In genomic region chr17:15288859-15289258, GRCh38 we compare ENCODE assay signal across 2 cellular contexts.
TF ChIP-seq lines count a peak whose summit lies in the region.

No MANE protein-coding gene starts in this region.

TF ChIP-seq in A549, 52 proteins besides CTCF, POLR2A, EP300 and RAD21:
- TF ChIP-seq HEYL (CRISPR knock-in tag; IDR thresholded peaks at IDR 0.05) (no peak), FOSL2 (IDR thresholded peaks at IDR 0.05) (no peak), FOSL2 (CRISPR knock-in tag; IDR thresholded peaks at IDR 0.05) (no peak), REST (IDR thresholded peaks at IDR 0.05) (no peak), NR3C1 (IDR thresholded peaks at IDR 0.05) (no peak), EHMT2 (IDR thresholded peaks at IDR 0.05; ENCODE audit: low read depth) (no peak), PBX3 (IDR thresholded peaks at IDR 0.05) (no peak), ZNF302 (CRISPR knock-in tag; IDR thresholded peaks at IDR 0.05) (no peak), FOXS1 (CRISPR knock-in tag; IDR thresholded peaks at IDR 0.05) (no peak), BCL3 (IDR thresholded peaks at IDR 0.05) (no peak), POLR2AphosphoS2 (conservative IDR thresholded peaks at IDR 0.05; ENCODE audit: low read length) (no peak)
TF ChIP-seq in A549: peak in this region for 0.

TF ChIP-seq in K562, 482 proteins besides CTCF, POLR2A, EP300 and RAD21:
- no peak for TF ChIP-seq HCFC1 (IDR thresholded peaks at IDR 0.05; ENCODE audit: low read depth, low read length)
- no peak for TF ChIP-seq SRF (CRISPR knock-in tag; IDR thresholded peaks at IDR 0.05)
- TF ChIP-seq MYC (IDR thresholded peaks at IDR 0.05; ENCODE audit: low read depth, low read length) = no peak
- TF ChIP-seq MYC (CRISPR knock-in tag; IDR thresholded peaks at IDR 0.05; ENCODE audit: borderline replicate concordance, low read depth) = no peak
- TF ChIP-seq KAT7 (CRISPR knock-in tag; IDR thresholded peaks at IDR 0.05; ENCODE audit: borderline replicate concordance) = no peak
- TF ChIP-seq MAX (CRISPR knock-in tag; IDR thresholded peaks at IDR 0.05) = no peak
- no peak for TF ChIP-seq MTA1 (IDR thresholded peaks at IDR 0.05; ENCODE audit: borderline replicate concordance)
- no peak for TF ChIP-seq ETS1 (conservative IDR thresholded peaks at IDR 0.05; ENCODE audit: control insufficient read depth, low read depth, low read length)
- TF ChIP-seq E2F8 (IDR thresholded peaks at IDR 0.05; ENCODE audit: low read depth, partially characterized antibody) = no peak
- TF ChIP-seq POLR3A (IDR thresholded peaks at IDR 0.05; ENCODE audit: borderline replicate concordance, extremely low read depth, insufficient read depth, insufficient read length) = no peak
- TF ChIP-seq DPF2 (IDR thresholded peaks at IDR 0.05) = no peak
- TF ChIP-seq SRSF1 (IDR thresholded peaks at IDR 0.05; ENCODE audit: low read depth, low read length) = no peak
- TF ChIP-seq ZNF444 (CRISPR knock-in tag; IDR thresholded peaks at IDR 0.05) = no peak
- TF ChIP-seq ZNF707 (CRISPR knock-in tag; conservative IDR thresholded peaks at IDR 0.05) = no peak
- TF ChIP-seq ZNF398 (CRISPR knock-in tag; IDR thresholded peaks at IDR 0.05) = no peak
- no peak for TF ChIP-seq THAP12 (CRISPR knock-in tag; IDR thresholded peaks at IDR 0.05)
